Comparison of ENCODE assay signal across 8 cellular contexts in the genomic region with DNA sequence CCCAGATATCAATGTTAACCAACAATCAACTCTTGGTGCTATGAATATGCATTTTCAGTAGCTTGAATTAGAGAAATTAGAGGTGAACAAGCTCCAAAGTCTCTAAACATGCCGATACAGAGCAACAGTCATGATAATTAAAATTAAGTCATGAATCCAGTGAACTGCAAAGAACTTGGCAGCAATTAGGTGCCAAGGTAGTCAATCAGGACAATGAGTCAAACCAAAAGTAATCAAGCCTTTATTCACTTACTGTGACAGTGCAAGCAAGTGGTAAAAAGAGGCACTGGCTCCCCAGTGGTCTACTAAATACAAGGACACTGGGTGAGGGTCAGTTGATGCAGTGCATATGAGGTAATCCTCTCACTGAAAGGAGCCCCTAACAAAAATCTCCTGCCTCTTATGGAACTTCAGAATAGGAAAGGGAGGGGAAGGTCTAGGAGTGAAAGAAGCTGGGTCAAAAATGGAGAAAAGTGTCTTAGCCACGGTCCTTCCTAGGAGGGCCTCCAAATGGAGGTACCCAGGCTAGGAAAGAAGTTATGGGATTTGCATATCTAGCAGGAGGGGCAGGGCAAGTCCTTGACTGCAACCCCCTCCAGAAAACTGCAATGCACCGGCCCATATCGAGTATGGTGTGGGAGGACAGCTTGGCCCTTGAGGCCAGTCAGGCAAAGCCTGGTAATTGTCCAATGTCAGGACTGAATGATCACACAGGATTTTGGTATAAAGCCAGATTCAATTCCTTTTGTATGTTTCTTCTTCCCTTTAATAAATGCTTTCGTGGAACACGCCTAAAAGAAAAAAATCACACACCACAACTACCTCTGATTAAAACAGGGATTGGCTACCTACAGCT. TPM values are rescaled to one million over a fixed set of nuclear protein-coding genes. Genes with fewer than 3 reads are reported as not detected.
DNase-seq lines count a peak whose midpoint lies in the region; ATAC-seq, FAIRE-seq and TF ChIP-seq lines count a peak whose summit lies in the region.

No MANE protein-coding gene starts in this region.

- TF ChIP-seq CTCF in SU-DHL-6 (IDR thresholded peaks at IDR 0.05; ENCODE audit: insufficient read depth, low read length, poor library complexity, severe bottlenecking) (no peak), fibroblast of villous mesenchyme (IDR thresholded peaks at IDR 0.05; ENCODE audit: insufficient read depth, low read depth, low read length) (no peak), gastrocnemius medialis (IDR thresholded peaks at IDR 0.05 in 4 of 5, conservative IDR thresholded peaks at IDR 0.05 in 1 of 5) (no peak)

- no peaks in the 10 kb centered on the region for H3K27me3 ChIP-seq in SU-DHL-6 (ENCODE audit: low read length)
- no peaks in the 10 kb centered on the region for H3K27me3 ChIP-seq in gastrocnemius medialis

- peaks cover 8% of the 10 kb centered on the region for H4K20me1 ChIP-seq in SU-DHL-6 (ENCODE audit: low read depth, low read length)

- peaks cover 12% of the 10 kb centered on the region; the same call in 1 of the 2 replicates for H3F3A ChIP-seq in SU-DHL-6 (ENCODE audit: insufficient read depth)

- in situ Hi-C loops in gastrocnemius medialis (cut with MboI; ENCODE audit: low sequenced_read_pairs in 4 of 4): loop anchor here in 2 of 4 donors (25.0 kb wide), 3 partner anchors 624 to 774 kb away; a partner anchor contains a TSS

- no peak for ATAC-seq in gastrocnemius medialis
- no peak for ATAC-seq in sciatic nerve
- ATAC-seq in GM21390 (IDR thresholded peaks at IDR 0.05; ENCODE audit: unreplicated experiment): no peak

- H3K36me3 ChIP-seq in SU-DHL-6 (ENCODE audit: low read length): peaks cover 20% of the 10 kb centered on the region
- peaks cover 0 to 11% of the 10 kb centered on the region in 2 donors for H3K36me3 ChIP-seq in gastrocnemius medialis

- H3K9ac ChIP-seq in SU-DHL-6 (ENCODE audit: low read length): peak overlapping the region; percentile 93

- peak overlapping the region; percentile 86 for H3K4me3 ChIP-seq in SU-DHL-6 (ENCODE audit: insufficient read depth, low read length, poor library complexity, severe bottlenecking)
- peak overlapping the region; percentile 73 for H3K4me3 ChIP-seq in fibroblast of villous mesenchyme (ENCODE audit: low read depth, low read length)
- peak overlapping the region; percentile 69 to 96 (median 86) for H3K4me3 ChIP-seq in gastrocnemius medialis

- H3K27ac ChIP-seq in SU-DHL-6 (ENCODE audit: low read depth, low read length): no peak overlapping the region; the same call in 1 of the 2 replicates
- H3K27ac ChIP-seq in gastrocnemius medialis: peak overlapping the region; percentile 92 to 97 (median 94)

- H3K4me1 ChIP-seq in gastrocnemius medialis: peaks cover 27 to 35% of the 10 kb centered on the region in 2 donors

- no peaks in the 10 kb centered on the region for H3K9me3 ChIP-seq in SU-DHL-6 (ENCODE audit: insufficient read depth, low read length)
- H3K9me3 ChIP-seq in gastrocnemius medialis: no peaks in the 10 kb centered on the region

- H3K79me2 ChIP-seq in SU-DHL-6 (ENCODE audit: insufficient read depth, low read length): peaks cover 50% of the 10 kb centered on the region

- peak overlapping the region; percentile 96 for H3K4me2 ChIP-seq in SU-DHL-6 (ENCODE audit: low read depth, low read length, poor library complexity, severe bottlenecking)

- H2AFZ ChIP-seq in SU-DHL-6 (ENCODE audit: low read depth, low read length, severe bottlenecking): no peak overlapping the region

- no peaks in the 10 kb centered on the region for H3K9me2 ChIP-seq in SU-DHL-6 (replicated peaks; ENCODE audit: insufficient read depth, low read length)

- no peak for TF ChIP-seq POLR2A in gastrocnemius medialis (IDR thresholded peaks at IDR 0.05)

- intact Hi-C loops in gastrocnemius medialis (cut with DNase I; ENCODE audit: low total_unique reads): loop anchor here (5.0 to 10.0 kb wide), 3 partner anchors 759 to 1592 kb away; a partner anchor contains a TSS
- intact Hi-C loops in sciatic nerve (cut with DNase I): no loop called here

- DNase-seq in GM18507 (ENCODE audit: extremely low spot score, insufficient read length, low read depth) (no peak), fibroblast of villous mesenchyme (ENCODE audit: low read depth) (no peak), gastrocnemius medialis (no peak), ecto neural progenitor cell (ENCODE audit: low spot score) (no peak), sciatic nerve (ENCODE audit: low spot score) (no peak), HuH-7.5 (ENCODE audit: low spot score) (no peak)

- peak; percentile 33 for FAIRE-seq in GM18507 (lab: Jason Lieb, UNC)

RNA-seq across cellular contexts. Expression of a gene that starts 1.5 kb away (rescaled TPM):
- total RNA-seq in fibroblast of villous mesenchyme: 24.5 and 44.0 TPM in 2 replicates
- 10 to 100 TPM; 33.2 to 55.2 (median 49.0) TPM for total RNA-seq in gastrocnemius medialis
- total RNA-seq in sciatic nerve: 31.7 TPM

RNA-seq across cellular contexts. Expression of a gene that starts 17.0 kb away (rescaled TPM):
- 27.1 and 38.4 TPM in 2 replicates for total RNA-seq in fibroblast of villous mesenchyme
- total RNA-seq in gastrocnemius medialis: 10 to 100 TPM in 2 of 4 donors, 1 to 10 TPM in 2; 6.3 to 13.1 (median 10.3) TPM
- 32.9 TPM for total RNA-seq in sciatic nerve
